ENCODE assay signal across 16 cellular contexts in the genomic region with DNA sequence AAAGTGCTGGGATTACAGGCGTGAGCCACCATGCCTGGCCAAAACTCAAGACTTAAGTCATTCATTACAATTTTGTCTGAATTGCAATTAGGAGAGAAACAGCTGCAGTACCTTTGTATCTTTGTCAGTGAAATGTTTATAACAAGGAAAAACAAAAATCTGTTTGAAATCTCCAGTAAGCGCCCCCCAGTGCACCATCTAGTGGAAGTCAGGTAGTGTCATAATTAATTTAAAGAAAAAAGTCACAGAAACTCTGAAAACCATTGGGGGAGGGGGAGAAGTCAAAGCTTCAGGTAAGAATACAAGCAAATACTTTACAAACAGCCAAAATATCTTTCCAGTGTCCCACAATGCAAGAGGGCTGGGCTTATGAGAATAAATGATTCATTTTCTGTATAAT. TPM values are rescaled to one million over a fixed set of nuclear protein-coding genes. Genes with fewer than 3 reads are reported as not detected.
A peak's percentile ranks its signal among the peaks of the same experiment; 100 is the strongest.
DNase-seq lines count a peak whose midpoint lies in the region; ATAC-seq, FAIRE-seq and TF ChIP-seq lines count a peak whose summit lies in the region.
"Had no signal": no experiment of that assay in that cellular context is flagged by ENCODE, and none has a peak within 500 bp of the region (broad histone marks: within the 10 kb centered on the region; RNA-seq: fewer than 3 reads in every experiment).

No MANE protein-coding gene starts in this region.

- no peak overlapping the region for H3K4me3 Mint-ChIP-seq in activated CD4-positive, alpha-beta T cell treated with anti-CD3 and anti-CD28 coated beads, Interleukin-2, amount 10 ng/mL, durations not matched to agents 24 days and 14 days
- H3K4me3 Mint-ChIP-seq: dendritic cell treated with granulocyte-macrophage colony-stimulating factor and Interleukin-4, amounts not matched to agents 40 ng/mL and 50 ng/mL, for 4 days had no signal

- peak; percentile 21 for DNase-seq in activated CD4-positive, alpha-beta T cell treated with anti-CD3 and anti-CD28 coated beads for 48 hours
- no peak for DNase-seq in activated CD4-positive, alpha-beta T cell treated with anti-CD3 and anti-CD28 coated beads, Interleukin-2, amount 10 ng/mL, durations not matched to agents 24 days and 14 days
- DNase-seq in activated CD4-positive, alpha-beta T cell treated with anti-CD3 and anti-CD28 coated beads, Interleukin-2, amount 50 U/mL, for 1 hour, result peak; percentile 26
- peak; percentile 4 for DNase-seq in keratinocyte (ENCODE audit: low read depth, low spot score)
- DNase-seq in neuronal stem cell (ENCODE audit: low spot score), result no peak
- no peak for DNase-seq in PC-9
- DNase-seq: activated CD4-positive, CD25-positive, alpha-beta regulatory T cell treated with anti-CD3 and anti-CD28 coated beads, Interleukin-2, amount 50 U/mL, for 72 hours; DMS79; NCI-H187 treated with DMSO at 0.1 percent for 48 hours; NCI-H82; small intestine; upper lobe of left lung had no signal

- H3K4me3 ChIP-seq in HEK293 (ENCODE audit: low read depth, low read length) (no peak overlapping the region), keratinocyte (ENCODE audit: control insufficient read depth in 2 of 3, extremely low read depth in 1 of 3, insufficient read depth in 2 of 3, low read depth in 1 of 3, low read length in 3 of 3) (no peak overlapping the region), neuronal stem cell (ENCODE audit: low read length in 2 of 2) (no peak overlapping the region), PC-9 (no peak overlapping the region)
- H3K4me3 ChIP-seq: A549, upper lobe of left lung had no signal

- ATAC-seq in HG03280 (IDR thresholded peaks at IDR 0.05; ENCODE audit: unreplicated experiment), result no peak
- ATAC-seq: A549 had no signal

- no peak overlapping the region for H2AK5ac ChIP-seq in neuronal stem cell (ENCODE audit: low read depth, low read length)

- H3K9me1 ChIP-seq in keratinocyte (ENCODE audit: control insufficient read depth, extremely low read depth, insufficient read depth, low read length), result no peaks in the 10 kb centered on the region

- dilution Hi-C loops in keratinocyte (cut with MboI; ENCODE audit: extremely low pct_ligation_motif_present, low sequenced_read_pairs), result no loop called here

- BruUV-seq in PC-9 (replicated peaks; lab: Mats Ljungman, UMichigan), result no TSS peak

- H3K23ac ChIP-seq in neuronal stem cell (ENCODE audit: low read depth, low read length, poor library complexity), result no peak overlapping the region

- H3K4me2 ChIP-seq in keratinocyte (ENCODE audit: control insufficient read depth, extremely low read depth, insufficient read depth, low read depth, low read length), result no peak overlapping the region
- no peak overlapping the region for H3K4me2 ChIP-seq in neuronal stem cell (ENCODE audit: insufficient read depth, low read length, poor library complexity, severe bottlenecking)
- H3K4me2 ChIP-seq in PC-9, result no peak overlapping the region
- H3K4me2 ChIP-seq: A549 had no signal

- no peak overlapping the region for H3K27ac Mint-ChIP-seq in activated CD4-positive, alpha-beta T cell treated with anti-CD3 and anti-CD28 coated beads, Interleukin-2, amount 10 ng/mL, durations not matched to agents 24 days and 14 days
- H3K27ac Mint-ChIP-seq: dendritic cell treated with granulocyte-macrophage colony-stimulating factor and Interleukin-4, amounts not matched to agents 40 ng/mL and 50 ng/mL, for 4 days had no signal

- no CpG with 5 or more reads among the region's 2 CpGs for WGBS in neuronal stem cell (ENCODE audit: extremely low coverage in 2 of 2, insufficient read length in 2 of 2, insufficient replicate concordance in 1 of 2), 2 donors

- H3K4me1 ChIP-seq in HEK293 (ENCODE audit: control insufficient read depth, insufficient read depth, low read length), result peaks cover 20% of the 10 kb centered on the region
- peaks cover 17% of the 10 kb centered on the region for H3K4me1 ChIP-seq in keratinocyte (ENCODE audit: control insufficient read depth, extremely low read depth, insufficient read depth, low read length)
- H3K4me1 ChIP-seq in neuronal stem cell (ENCODE audit: control insufficient read depth in 2 of 2, insufficient read depth in 1 of 2, low read depth in 1 of 2, low read length in 2 of 2), result peaks cover 0 to 2% of the 10 kb centered on the region in 2 donors
- no peaks in the 10 kb centered on the region for H3K4me1 ChIP-seq in PC-9 (replicated peaks; ENCODE audit: insufficient read depth)
- H3K4me1 ChIP-seq: A549 had no signal

- no peak overlapping the region for H2AFZ ChIP-seq in keratinocyte (ENCODE audit: control insufficient read depth, low read length)
- no peak overlapping the region for H2AFZ ChIP-seq in neuronal stem cell (ENCODE audit: low read length)
- H2AFZ ChIP-seq in PC-9, result no peak overlapping the region

- no peak overlapping the region for H3K4ac ChIP-seq in neuronal stem cell (ENCODE audit: low read length)

- H3K27me3 Mint-ChIP-seq in activated CD4-positive, alpha-beta T cell treated with anti-CD3 and anti-CD28 coated beads, Interleukin-2, amount 10 ng/mL, durations not matched to agents 24 days and 14 days, result peaks cover 27% of the 10 kb centered on the region
- H3K27me3 Mint-ChIP-seq: dendritic cell treated with granulocyte-macrophage colony-stimulating factor and Interleukin-4, amounts not matched to agents 40 ng/mL and 50 ng/mL, for 4 days had no signal

- H4K20me1 ChIP-seq in keratinocyte (ENCODE audit: control insufficient read depth, extremely low read depth, insufficient read depth, low read length), result no peaks in the 10 kb centered on the region
- no peaks in the 10 kb centered on the region for H4K20me1 ChIP-seq in PC-9 (ENCODE audit: insufficient read depth)

- H3K9me2 ChIP-seq in PC-9 (ENCODE audit: insufficient read depth), result no peaks in the 10 kb centered on the region

- no peaks in the 10 kb centered on the region for H3K36me3 Mint-ChIP-seq in activated CD4-positive, alpha-beta T cell treated with anti-CD3 and anti-CD28 coated beads, Interleukin-2, amount 10 ng/mL, durations not matched to agents 24 days and 14 days (ENCODE audit: low read depth)

- H3K27me3 ChIP-seq in keratinocyte (ENCODE audit: control insufficient read depth, extremely low read depth, insufficient read depth, low read length) (peaks cover 3% of the 10 kb centered on the region), neuronal stem cell (ENCODE audit: control insufficient read depth in 3 of 3, insufficient read depth in 3 of 3, low read depth in 1 of 3, low read length in 3 of 3) (peaks cover 0 to 23% (median 6%) of the 10 kb centered on the region in 3 experiments), PC-9 (ENCODE audit: insufficient read depth, low read depth) (peaks cover 50% of the 10 kb centered on the region)
- H3K27me3 ChIP-seq: upper lobe of left lung had no signal

- TF ChIP-seq CTCF in HEK293 (tag by site-specific recombination; IDR thresholded peaks at IDR 0.05), result no peak
- TF ChIP-seq CTCF in keratinocyte (optimal IDR thresholded peaks at IDR 0.05 in 1 of 3, IDR thresholded peaks at IDR 0.05 in 1 of 3, conservative IDR thresholded peaks at IDR 0.05 in 1 of 3; ENCODE audit: extremely low read depth in 1 of 3, insufficient read depth in 2 of 3, low read length in 3 of 3), result peak in 1 of 3 experiments; percentile 9
- no peak for TF ChIP-seq CTCF in PC-9 (conservative IDR thresholded peaks at IDR 0.05)

- intact Hi-C loops in activated CD4-positive, alpha-beta T cell treated with anti-CD3 and anti-CD28 coated beads, Interleukin-2, amount 10 ng/mL, durations not matched to agents 24 days and 14 days (cut with micrococcal nuclease), result no loop called here
- intact Hi-C loops in PC-9 (cut with micrococcal nuclease; ENCODE audit: unreplicated experiment), result no loop called here

- no peak overlapping the region for H3K18ac ChIP-seq in neuronal stem cell (ENCODE audit: low read length)

- H3K36me3 ChIP-seq in HEK293 (ENCODE audit: control insufficient read depth in 2 of 2, insufficient read depth in 1 of 2, low read length in 2 of 2) (no peaks in the 10 kb centered on the region; a peak in 1 of 3 replicates), keratinocyte (ENCODE audit: control insufficient read depth in 2 of 2, extremely low read depth in 1 of 2, insufficient read depth in 2 of 2, low read length in 2 of 2) (no peaks in the 10 kb centered on the region), neuronal stem cell (replicated peaks in 1 of 2; ENCODE audit: control insufficient read depth in 2 of 2, insufficient read depth in 2 of 2, low read length in 2 of 2) (no peaks in the 10 kb centered on the region), PC-9 (ENCODE audit: low read depth) (no peaks in the 10 kb centered on the region)
- H3K36me3 ChIP-seq: upper lobe of left lung had no signal

- CTCF ChIA-PET in HEK293 (lab: Yijun Ruan, JAX) (interaction anchor here (0.7 to 7.1 kb wide), 8 partner anchors 11 to 204 kb away, joined by 3 to 43 read pairs (median 4); no protein-coding TSS in a partner anchor), PC-9 (lab: Charles Lee) (no interaction called here)

- no peak overlapping the region for H4K91ac ChIP-seq in neuronal stem cell (ENCODE audit: low read depth, low read length, poor library complexity)

- H3K79me1 ChIP-seq in neuronal stem cell (ENCODE audit: low read depth, low read length), result no peaks in the 10 kb centered on the region

- H3K9me3 ChIP-seq in HEK293 (ENCODE audit: control insufficient read depth, insufficient read depth, low read depth, low read length), result no peaks in the 10 kb centered on the region
- no peaks in the 10 kb centered on the region for H3K9me3 ChIP-seq in keratinocyte (ENCODE audit: control insufficient read depth, low read depth, low read length)
- H3K9me3 ChIP-seq in neuronal stem cell (replicated peaks in 1 of 2; ENCODE audit: control insufficient read depth in 2 of 2, insufficient read depth in 1 of 2, low read depth in 1 of 2, low read length in 2 of 2), result no peaks in the 10 kb centered on the region
- H3K9me3 ChIP-seq in PC-9 (ENCODE audit: insufficient read depth, low read depth), result no peaks in the 10 kb centered on the region
- H3K9me3 ChIP-seq: A549, upper lobe of left lung had no signal

- no peak overlapping the region for H4K8ac ChIP-seq in neuronal stem cell (ENCODE audit: low read depth, low read length)

- H2BK15ac ChIP-seq in neuronal stem cell (ENCODE audit: low read length), result no peak overlapping the region

- H2BK12ac ChIP-seq in neuronal stem cell (ENCODE audit: low read length), result no peak overlapping the region

- no peaks in the 10 kb centered on the region for H3K9me3 Mint-ChIP-seq in activated CD4-positive, alpha-beta T cell treated with anti-CD3 and anti-CD28 coated beads, Interleukin-2, amount 10 ng/mL, durations not matched to agents 24 days and 14 days
- H3K9me3 Mint-ChIP-seq: dendritic cell treated with granulocyte-macrophage colony-stimulating factor and Interleukin-4, amounts not matched to agents 40 ng/mL and 50 ng/mL, for 4 days had no signal

- no peaks in the 10 kb centered on the region for H3K79me2 ChIP-seq in keratinocyte (ENCODE audit: control insufficient read depth, insufficient read depth, low read length)
- no peaks in the 10 kb centered on the region for H3K79me2 ChIP-seq in PC-9 (ENCODE audit: low read depth)

- no peak overlapping the region for H2BK120ac ChIP-seq in neuronal stem cell (ENCODE audit: low read depth, low read length)

- peaks cover 34% of the 10 kb centered on the region for H3K4me1 Mint-ChIP-seq in activated CD4-positive, alpha-beta T cell treated with anti-CD3 and anti-CD28 coated beads, Interleukin-2, amount 10 ng/mL, durations not matched to agents 24 days and 14 days

- H2BK5ac ChIP-seq in neuronal stem cell (ENCODE audit: low read length), result no peak overlapping the region

- H3K27ac ChIP-seq in HEK293 (ENCODE audit: extremely low read depth, low read depth, low read length) (no peak overlapping the region), keratinocyte (ENCODE audit: control insufficient read depth, insufficient read depth, low read length) (no peak overlapping the region), neuronal stem cell (replicated peaks; ENCODE audit: low read length) (no peak overlapping the region), PC-9 (no peak overlapping the region)
- H3K27ac ChIP-seq: A549, upper lobe of left lung had no signal

- H3K14ac ChIP-seq in neuronal stem cell (ENCODE audit: low read length), result no peak overlapping the region

- H3K9ac ChIP-seq in keratinocyte (ENCODE audit: control insufficient read depth, extremely low read depth, insufficient read depth, low read length) (no peak overlapping the region), neuronal stem cell (ENCODE audit: low read depth, low read length, poor library complexity) (no peak overlapping the region)

- POLR2A ChIA-PET in HEK293 (lab: Yijun Ruan, JAX), result no interaction called here
- POLR2A ChIA-PET in PC-9 (lab: Charles Lee; ENCODE audit: unreplicated experiment), result no interaction called here

- FAIRE-seq in keratinocyte (lab: Jason Lieb, UNC), result no peak
- FAIRE-seq: A549, small intestine had no signal

- no peaks in the 10 kb centered on the region for H3F3A ChIP-seq in PC-9 (ENCODE audit: insufficient read depth, low read depth)

RNA-seq across cellular contexts. Expression of gene MPP7, which starts 2.8 kb away (rescaled TPM):
- total RNA-seq in activated CD4-positive, alpha-beta T cell treated with anti-CD3 and anti-CD28 coated beads, Interleukin-2, amount 10 ng/mL, durations not matched to agents 24 days and 14 days, result 0.43 and 0.54 TPM in 2 replicates
- 4.9 to 6.5 TPM (median 6.3 TPM) in 3 replicates for polyA plus RNA-seq in keratinocyte
- polyA plus RNA-seq in keratinocyte (2011; ENCODE audit: low read depth), result 13.3 TPM
- 4.1 and 5.1 TPM in 2 replicates for polyA plus RNA-seq in keratinocyte (2011; cell fraction: cytosol; rRNA removed)
- 3.6 and 4.1 TPM in 2 replicates for polyA plus RNA-seq in keratinocyte (2011; cell fraction: nucleus; rRNA removed)
- polyA plus RNA-seq in keratinocyte (2012; ENCODE audit: low replicate concordance), result 3.7 and 5.5 TPM in 2 replicates
- polyA minus RNA-seq in keratinocyte, result 16.0 to 19.0 TPM (median 16.2 TPM) in 3 replicates
- 9.0 TPM for polyA minus RNA-seq in keratinocyte (2011; cell fraction: cytosol; rRNA and poly(A)+ RNA removed)
- 2.3 and 7.1 TPM in 2 replicates for polyA minus RNA-seq in keratinocyte (2011; cell fraction: nucleus; rRNA and poly(A)+ RNA removed)
- 4.1 TPM for polyA plus RNA-seq in neuronal stem cell (2013, experiment 1 of 2)
- 4.1 TPM for polyA plus RNA-seq in neuronal stem cell (2013, experiment 2 of 2)
- 0.35 and 0.55 TPM in 2 replicates for total RNA-seq in PC-9 (2021)

Comparison
In these comparisons a context has a peak if more than half of its experiments do, and no peak if none do; other contexts are left out.
1. DNase-seq: peak in activated CD4-positive, alpha-beta T cell treated with anti-CD3 and anti-CD28 coated beads for 48 hours (single experiment), activated CD4-positive, alpha-beta T cell treated with anti-CD3 and anti-CD28 coated beads, Interleukin-2, amount 50 U/mL, for 1 hour (single experiment) and keratinocyte (single experiment); none in activated CD4-positive, alpha-beta T cell treated with anti-CD3 and anti-CD28 coated beads, Interleukin-2, amount 10 ng/mL, durations not matched to agents 24 days and 14 days (single experiment), neuronal stem cell (single experiment) and PC-9 (0 of 2).